In the genomic region with DNA sequence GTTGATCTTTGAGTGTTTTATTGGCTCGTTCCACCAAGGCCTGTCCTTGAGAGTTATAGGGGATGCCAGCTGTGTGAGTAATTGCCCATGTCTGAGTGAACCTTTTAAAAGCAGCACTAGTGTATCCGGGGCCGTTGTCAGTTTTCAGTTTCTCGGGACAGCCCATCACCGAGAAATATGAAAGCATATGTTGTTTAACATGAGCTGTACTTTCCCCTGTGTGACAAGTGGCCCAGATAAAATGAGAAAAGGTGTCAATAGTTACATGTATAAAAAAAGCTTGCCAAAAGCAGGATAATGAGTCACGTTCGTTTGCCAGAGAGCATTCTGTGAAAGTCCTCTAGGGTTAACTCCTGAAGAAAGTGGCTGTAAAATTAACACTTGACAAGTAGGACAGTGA, we compare ENCODE assay signal across 15 cellular contexts. TPM values are rescaled to one million over a fixed set of nuclear protein-coding genes. Genes with fewer than 3 reads are reported as not detected.
DNase-seq lines count a peak whose midpoint lies in the region; ATAC-seq and TF ChIP-seq lines count a peak whose summit lies in the region.
"Had no signal": no experiment of that assay in that cellular context is flagged by ENCODE, and none has a peak within 500 bp of the region (broad histone marks: within the 10 kb centered on the region; RNA-seq: fewer than 3 reads in every experiment).

No MANE protein-coding gene starts in this region.

- no peak overlapping the region for H3K9ac ChIP-seq in smooth muscle cell (ENCODE audit: low read depth)

- no peaks in the 10 kb centered on the region for H3K27me3 ChIP-seq in smooth muscle cell (ENCODE audit: low read depth)
- H3K27me3 ChIP-seq: brain microvascular endothelial cell, SJSA1 had no signal

- no peaks in the 10 kb centered on the region for H3K9me3 ChIP-seq in smooth muscle cell (replicated peaks; ENCODE audit: low read depth)
- H3K9me3 ChIP-seq: prostate gland, SJSA1 had no signal

- no peaks in the 10 kb centered on the region for H3K36me3 ChIP-seq in smooth muscle cell (ENCODE audit: low read depth)
- H3K36me3 ChIP-seq: brain microvascular endothelial cell, prostate gland, SJSA1 had no signal

- H3K27ac ChIP-seq in smooth muscle cell (ENCODE audit: low read depth) = peak overlapping the region; percentile 42
- H3K27ac ChIP-seq: brain microvascular endothelial cell, prostate gland, SJSA1 had no signal

- H3K4me3 ChIP-seq in fibroblast of mammary gland (ENCODE audit: control insufficient read depth, low read depth, low read length) = no peak overlapping the region
- no peak overlapping the region for H3K4me3 ChIP-seq in smooth muscle cell
- H3K4me3 ChIP-seq: GM23338, prostate gland, SJSA1 had no signal

- peak overlapping the region; percentile 79 for H3K4me2 ChIP-seq in smooth muscle cell
- H3K4me2 ChIP-seq: GM23338 had no signal

- H3F3A ChIP-seq in smooth muscle cell (ENCODE audit: low read depth) = peaks cover 4% of the 10 kb centered on the region

- DNase-seq in NCI-H524 treated with DMSO at 0.1 percent for 48 hours (lab: John Stamatoyannopoulos, UW) = peak; percentile 83
- peak; percentile 51 for DNase-seq in fibroblast of mammary gland (ENCODE audit: low read depth)
- DNase-seq in smooth muscle cell (lab: John Stamatoyannopoulos, UW; ENCODE audit: unreplicated experiment) = no peak
- no peak for DNase-seq in stimulated activated CD4-positive, alpha-beta T cell treated with anti-CD3 and anti-CD28 coated beads, Interleukin-2, amount 100 ng/mL, for 24 hours
- DNase-seq in GF-D8 (lab: John Stamatoyannopoulos, UW) = no peak
- DNase-seq: activated CD4-positive, alpha-beta T cell treated with anti-CD3 and anti-CD28 coated beads for 1 hour; activated T-cell treated with anti-CD3 and anti-CD28 coated beads, Interleukin-2, amount 50 U/mL, for 4 hours; brain microvascular endothelial cell had no signal

- peak overlapping the region; percentile 63 for H2AFZ ChIP-seq in smooth muscle cell (ENCODE audit: low read depth)
- H2AFZ ChIP-seq: GM23338 had no signal

- ATAC-seq in HG02798 (IDR thresholded peaks at IDR 0.05; ENCODE audit: poor library complexity, unreplicated experiment) (peak; percentile 70), HG03097 (IDR thresholded peaks at IDR 0.05; ENCODE audit: low FRiP score, unreplicated experiment) (no peak), HG03457 (IDR thresholded peaks at IDR 0.05; ENCODE audit: unreplicated experiment) (no peak)
- ATAC-seq: activated T-cell treated with anti-CD3 and anti-CD28 coated beads, Interleukin-2, amount 50 U/mL, for 4 hours; GM23338 had no signal

- no peaks in the 10 kb centered on the region for H4K20me1 ChIP-seq in smooth muscle cell (ENCODE audit: low read depth)

- H3K4me1 ChIP-seq in smooth muscle cell (ENCODE audit: low read depth) = no peaks in the 10 kb centered on the region
- H3K4me1 ChIP-seq: prostate gland had no signal

- whole genome bisulfite sequencing in smooth muscle cell (ENCODE audit: low lambda C conversion rate) = 12% methylated on average over 7 of the region's 7 CpGs

- no peaks in the 10 kb centered on the region for H3K79me2 ChIP-seq in smooth muscle cell (ENCODE audit: low read depth)

- TF ChIP-seq CTCF in fibroblast of mammary gland (conservative IDR thresholded peaks at IDR 0.05; ENCODE audit: control insufficient read depth, insufficient read depth, low read depth, low read length) (no peak), smooth muscle cell (IDR thresholded peaks at IDR 0.05; ENCODE audit: borderline replicate concordance, insufficient read depth, poor library complexity, severe bottlenecking) (no peak)

RNA-seq across cellular contexts. Expression of a gene that starts 48.6 kb away (rescaled TPM):
- total RNA-seq in smooth muscle cell = 0.09 TPM in 1 of 2 replicates, not detected in the other
- 0.28 TPM in 1 of 2 replicates, not detected in the other for polyA plus RNA-seq in smooth muscle cell
- total RNA-seq: activated T-cell treated with anti-CD3 and anti-CD28 coated beads, Interleukin-2, amount 50 U/mL, for 4 hours; mesenteric fat pad; SJSA1 had no signal

Comparison
In these comparisons a context has a peak if more than half of its experiments do, and no peak if none do; other contexts are left out.
1. DNase-seq: peak in NCI-H524 treated with DMSO at 0.1 percent for 48 hours (single experiment) and fibroblast of mammary gland (single experiment); none in smooth muscle cell (single experiment), stimulated activated CD4-positive, alpha-beta T cell treated with anti-CD3 and anti-CD28 coated beads, Interleukin-2, amount 100 ng/mL, for 24 hours (0 of 2) and GF-D8 (single experiment).